In the genomic region with DNA sequence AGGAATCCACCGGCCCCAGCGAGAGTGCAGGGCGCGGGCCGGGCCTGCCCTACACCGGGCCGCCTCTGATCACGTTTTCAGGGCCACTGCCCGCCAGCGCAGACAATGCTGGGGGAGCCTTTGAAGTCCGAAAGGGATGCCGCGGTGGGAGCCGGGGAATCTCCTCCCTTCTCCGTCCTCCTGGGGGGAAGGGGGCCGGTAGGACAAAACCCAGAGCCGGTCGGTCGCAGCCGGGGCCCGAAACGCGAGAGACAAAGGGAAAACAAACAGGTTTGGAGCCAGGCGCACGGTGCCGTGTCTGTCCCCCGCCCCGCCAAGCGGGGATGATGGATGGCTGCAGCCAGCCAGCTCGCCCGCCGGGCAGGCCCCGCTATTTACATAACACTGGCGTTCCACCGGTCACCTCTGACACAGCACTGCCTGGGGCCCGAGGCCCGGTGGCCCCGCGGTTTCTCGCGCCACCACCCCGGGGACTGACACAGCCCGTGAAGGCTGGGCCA, we compare ENCODE assay signal across 1 cellular context.
A peak's percentile ranks its signal among the peaks of the same experiment; 100 is the strongest.
TF ChIP-seq lines count a peak whose summit lies in the region.

No MANE protein-coding gene starts in this region.

TF ChIP-seq in HepG2, 621 proteins besides CTCF, POLR2A, EP300 and RAD21 (continued from another document and continues in another):
- TF ChIP-seq, protein P1, sequence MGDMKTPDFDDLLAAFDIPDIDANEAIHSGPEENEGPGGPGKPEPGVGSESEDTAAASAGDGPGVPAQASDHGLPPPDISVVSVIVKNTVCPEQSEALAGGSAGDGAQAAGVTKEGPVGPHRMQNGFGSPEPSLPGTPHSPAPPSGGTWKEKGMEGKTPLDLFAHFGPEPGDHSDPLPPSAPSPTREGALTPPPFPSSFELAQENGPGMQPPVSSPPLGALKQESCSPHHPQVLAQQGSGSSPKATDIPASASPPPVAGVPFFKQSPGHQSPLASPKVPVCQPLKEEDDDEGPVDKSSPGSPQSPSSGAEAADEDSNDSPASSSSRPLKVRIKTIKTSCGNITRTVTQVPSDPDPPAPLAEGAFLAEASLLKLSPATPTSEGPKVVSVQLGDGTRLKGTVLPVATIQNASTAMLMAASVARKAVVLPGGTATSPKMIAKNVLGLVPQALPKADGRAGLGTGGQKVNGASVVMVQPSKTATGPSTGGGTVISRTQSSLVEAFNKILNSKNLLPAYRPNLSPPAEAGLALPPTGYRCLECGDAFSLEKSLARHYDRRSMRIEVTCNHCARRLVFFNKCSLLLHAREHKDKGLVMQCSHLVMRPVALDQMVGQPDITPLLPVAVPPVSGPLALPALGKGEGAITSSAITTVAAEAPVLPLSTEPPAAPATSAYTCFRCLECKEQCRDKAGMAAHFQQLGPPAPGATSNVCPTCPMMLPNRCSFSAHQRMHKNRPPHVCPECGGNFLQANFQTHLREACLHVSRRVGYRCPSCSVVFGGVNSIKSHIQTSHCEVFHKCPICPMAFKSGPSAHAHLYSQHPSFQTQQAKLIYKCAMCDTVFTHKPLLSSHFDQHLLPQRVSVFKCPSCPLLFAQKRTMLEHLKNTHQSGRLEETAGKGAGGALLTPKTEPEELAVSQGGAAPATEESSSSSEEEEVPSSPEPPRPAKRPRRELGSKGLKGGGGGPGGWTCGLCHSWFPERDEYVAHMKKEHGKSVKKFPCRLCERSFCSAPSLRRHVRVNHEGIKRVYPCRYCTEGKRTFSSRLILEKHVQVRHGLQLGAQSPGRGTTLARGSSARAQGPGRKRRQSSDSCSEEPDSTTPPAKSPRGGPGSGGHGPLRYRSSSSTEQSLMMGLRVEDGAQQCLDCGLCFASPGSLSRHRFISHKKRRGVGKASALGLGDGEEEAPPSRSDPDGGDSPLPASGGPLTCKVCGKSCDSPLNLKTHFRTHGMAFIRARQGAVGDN (CRISPR knock-in tag; IDR thresholded peaks at IDR 0.05): peak; percentile 68
- 0 out of 2 replicates have a peak, but pooled peaks have one; percentile 24 for TF ChIP-seq RBFOX2 (IDR thresholded peaks at IDR 0.05; ENCODE audit: low read depth, low read length)
- TF ChIP-seq ARNT2 (CRISPR knock-in tag; IDR thresholded peaks at IDR 0.05; ENCODE audit: low read depth): peak; percentile 33; the same call in 1 of the 2 replicates
- TF ChIP-seq HMGA1 (CRISPR knock-in tag; conservative IDR thresholded peaks at IDR 0.05): no peak
- peak; percentile 58; the same call in 1 of the 2 replicates for TF ChIP-seq KDM5B (CRISPR knock-in tag; IDR thresholded peaks at IDR 0.05; ENCODE audit: borderline replicate concordance)
- TF ChIP-seq PAX8 (CRISPR knock-in tag; IDR thresholded peaks at IDR 0.05; ENCODE audit: borderline replicate concordance): no peak
- peak; percentile 44 for TF ChIP-seq TEAD3 (CRISPR knock-in tag; optimal IDR thresholded peaks at IDR 0.05; ENCODE audit: borderline replicate concordance)
- TF ChIP-seq CENPX (CRISPR knock-in tag; IDR thresholded peaks at IDR 0.05): no peak
- no peak for TF ChIP-seq ZKSCAN8 (CRISPR knock-in tag; IDR thresholded peaks at IDR 0.05; ENCODE audit: borderline replicate concordance)
- TF ChIP-seq SP5 (CRISPR knock-in tag; IDR thresholded peaks at IDR 0.05; ENCODE audit: borderline replicate concordance, low read depth): no peak
- TF ChIP-seq SOX13 (IDR thresholded peaks at IDR 0.05): no peak
- TF ChIP-seq SOX13 (CRISPR knock-in tag; conservative IDR thresholded peaks at IDR 0.05 in 1 of 2, IDR thresholded peaks at IDR 0.05 in 1 of 2): peak in 1 of 2 experiments; percentile 74; a peak in 2 of 4 replicates
- TF ChIP-seq HNRNPL (IDR thresholded peaks at IDR 0.05; ENCODE audit: low read depth, low read length): peak; percentile 49; the same call in 1 of the 2 replicates
- TF ChIP-seq ZNF614 (CRISPR knock-in tag; IDR thresholded peaks at IDR 0.05; ENCODE audit: borderline replicate concordance): 0 out of 2 replicates have a peak, but pooled peaks have one; percentile 26
- TF ChIP-seq MEIS2 (CRISPR knock-in tag; IDR thresholded peaks at IDR 0.05): peak; percentile 82; the same call in 1 of the 2 replicates
- TF ChIP-seq, protein P2, sequence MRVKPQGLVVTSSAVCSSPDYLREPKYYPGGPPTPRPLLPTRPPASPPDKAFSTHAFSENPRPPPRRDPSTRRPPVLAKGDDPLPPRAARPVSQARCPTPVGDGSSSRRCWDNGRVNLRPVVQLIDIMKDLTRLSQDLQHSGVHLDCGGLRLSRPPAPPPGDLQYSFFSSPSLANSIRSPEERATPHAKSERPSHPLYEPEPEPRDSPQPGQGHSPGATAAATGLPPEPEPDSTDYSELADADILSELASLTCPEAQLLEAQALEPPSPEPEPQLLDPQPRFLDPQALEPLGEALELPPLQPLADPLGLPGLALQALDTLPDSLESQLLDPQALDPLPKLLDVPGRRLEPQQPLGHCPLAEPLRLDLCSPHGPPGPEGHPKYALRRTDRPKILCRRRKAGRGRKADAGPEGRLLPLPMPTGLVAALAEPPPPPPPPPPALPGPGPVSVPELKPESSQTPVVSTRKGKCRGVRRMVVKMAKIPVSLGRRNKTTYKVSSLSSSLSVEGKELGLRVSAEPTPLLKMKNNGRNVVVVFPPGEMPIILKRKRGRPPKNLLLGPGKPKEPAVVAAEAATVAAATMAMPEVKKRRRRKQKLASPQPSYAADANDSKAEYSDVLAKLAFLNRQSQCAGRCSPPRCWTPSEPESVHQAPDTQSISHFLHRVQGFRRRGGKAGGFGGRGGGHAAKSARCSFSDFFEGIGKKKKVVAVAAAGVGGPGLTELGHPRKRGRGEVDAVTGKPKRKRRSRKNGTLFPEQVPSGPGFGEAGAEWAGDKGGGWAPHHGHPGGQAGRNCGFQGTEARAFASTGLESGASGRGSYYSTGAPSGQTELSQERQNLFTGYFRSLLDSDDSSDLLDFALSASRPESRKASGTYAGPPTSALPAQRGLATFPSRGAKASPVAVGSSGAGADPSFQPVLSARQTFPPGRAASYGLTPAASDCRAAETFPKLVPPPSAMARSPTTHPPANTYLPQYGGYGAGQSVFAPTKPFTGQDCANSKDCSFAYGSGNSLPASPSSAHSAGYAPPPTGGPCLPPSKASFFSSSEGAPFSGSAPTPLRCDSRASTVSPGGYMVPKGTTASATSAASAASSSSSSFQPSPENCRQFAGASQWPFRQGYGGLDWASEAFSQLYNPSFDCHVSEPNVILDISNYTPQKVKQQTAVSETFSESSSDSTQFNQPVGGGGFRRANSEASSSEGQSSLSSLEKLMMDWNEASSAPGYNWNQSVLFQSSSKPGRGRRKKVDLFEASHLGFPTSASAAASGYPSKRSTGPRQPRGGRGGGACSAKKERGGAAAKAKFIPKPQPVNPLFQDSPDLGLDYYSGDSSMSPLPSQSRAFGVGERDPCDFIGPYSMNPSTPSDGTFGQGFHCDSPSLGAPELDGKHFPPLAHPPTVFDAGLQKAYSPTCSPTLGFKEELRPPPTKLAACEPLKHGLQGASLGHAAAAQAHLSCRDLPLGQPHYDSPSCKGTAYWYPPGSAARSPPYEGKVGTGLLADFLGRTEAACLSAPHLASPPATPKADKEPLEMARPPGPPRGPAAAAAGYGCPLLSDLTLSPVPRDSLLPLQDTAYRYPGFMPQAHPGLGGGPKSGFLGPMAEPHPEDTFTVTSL (CRISPR knock-in tag; IDR thresholded peaks at IDR 0.05; ENCODE audit: borderline replicate concordance): no peak
- no peak for TF ChIP-seq CHD2 (IDR thresholded peaks at IDR 0.05; ENCODE audit: low read depth, low read length)
- TF ChIP-seq, protein P3, sequence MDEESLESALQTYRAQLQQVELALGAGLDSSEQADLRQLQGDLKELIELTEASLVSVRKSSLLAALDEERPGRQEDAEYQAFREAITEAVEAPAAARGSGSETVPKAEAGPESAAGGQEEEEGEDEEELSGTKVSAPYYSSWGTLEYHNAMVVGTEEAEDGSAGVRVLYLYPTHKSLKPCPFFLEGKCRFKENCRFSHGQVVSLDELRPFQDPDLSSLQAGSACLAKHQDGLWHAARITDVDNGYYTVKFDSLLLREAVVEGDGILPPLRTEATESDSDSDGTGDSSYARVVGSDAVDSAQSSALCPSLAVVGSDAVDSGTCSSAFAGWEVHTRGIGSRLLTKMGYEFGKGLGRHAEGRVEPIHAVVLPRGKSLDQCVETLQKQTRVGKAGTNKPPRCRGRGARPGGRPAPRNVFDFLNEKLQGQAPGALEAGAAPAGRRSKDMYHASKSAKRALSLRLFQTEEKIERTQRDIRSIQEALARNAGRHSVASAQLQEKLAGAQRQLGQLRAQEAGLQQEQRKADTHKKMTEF (CRISPR knock-in tag; IDR thresholded peaks at IDR 0.05): peak; percentile 77
- TF ChIP-seq KDM2A (CRISPR knock-in tag; IDR thresholded peaks at IDR 0.05; ENCODE audit: borderline replicate concordance, low read depth): peak; percentile 53; the same call in 1 of the 2 replicates
- TF ChIP-seq, protein P4, sequence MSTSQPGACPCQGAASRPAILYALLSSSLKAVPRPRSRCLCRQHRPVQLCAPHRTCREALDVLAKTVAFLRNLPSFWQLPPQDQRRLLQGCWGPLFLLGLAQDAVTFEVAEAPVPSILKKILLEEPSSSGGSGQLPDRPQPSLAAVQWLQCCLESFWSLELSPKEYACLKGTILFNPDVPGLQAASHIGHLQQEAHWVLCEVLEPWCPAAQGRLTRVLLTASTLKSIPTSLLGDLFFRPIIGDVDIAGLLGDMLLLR (CRISPR knock-in tag; IDR thresholded peaks at IDR 0.05): 0 out of 2 replicates have a peak, but pooled peaks have one; percentile 21
- 0 out of 2 replicates have a peak, but pooled peaks have one; percentile 8 for TF ChIP-seq KLF13 (CRISPR knock-in tag; IDR thresholded peaks at IDR 0.05)
- no peak for TF ChIP-seq ZNF33B (CRISPR knock-in tag; IDR thresholded peaks at IDR 0.05)
- TF ChIP-seq RXRA (CRISPR knock-in tag; IDR thresholded peaks at IDR 0.05): 0 out of 2 replicates have a peak, but pooled peaks have one; percentile 56
- TF ChIP-seq ZSCAN31 (CRISPR knock-in tag; IDR thresholded peaks at IDR 0.05; ENCODE audit: low read depth): peak; percentile 41; the same call in 1 of the 2 replicates
- TF ChIP-seq, protein P5, sequence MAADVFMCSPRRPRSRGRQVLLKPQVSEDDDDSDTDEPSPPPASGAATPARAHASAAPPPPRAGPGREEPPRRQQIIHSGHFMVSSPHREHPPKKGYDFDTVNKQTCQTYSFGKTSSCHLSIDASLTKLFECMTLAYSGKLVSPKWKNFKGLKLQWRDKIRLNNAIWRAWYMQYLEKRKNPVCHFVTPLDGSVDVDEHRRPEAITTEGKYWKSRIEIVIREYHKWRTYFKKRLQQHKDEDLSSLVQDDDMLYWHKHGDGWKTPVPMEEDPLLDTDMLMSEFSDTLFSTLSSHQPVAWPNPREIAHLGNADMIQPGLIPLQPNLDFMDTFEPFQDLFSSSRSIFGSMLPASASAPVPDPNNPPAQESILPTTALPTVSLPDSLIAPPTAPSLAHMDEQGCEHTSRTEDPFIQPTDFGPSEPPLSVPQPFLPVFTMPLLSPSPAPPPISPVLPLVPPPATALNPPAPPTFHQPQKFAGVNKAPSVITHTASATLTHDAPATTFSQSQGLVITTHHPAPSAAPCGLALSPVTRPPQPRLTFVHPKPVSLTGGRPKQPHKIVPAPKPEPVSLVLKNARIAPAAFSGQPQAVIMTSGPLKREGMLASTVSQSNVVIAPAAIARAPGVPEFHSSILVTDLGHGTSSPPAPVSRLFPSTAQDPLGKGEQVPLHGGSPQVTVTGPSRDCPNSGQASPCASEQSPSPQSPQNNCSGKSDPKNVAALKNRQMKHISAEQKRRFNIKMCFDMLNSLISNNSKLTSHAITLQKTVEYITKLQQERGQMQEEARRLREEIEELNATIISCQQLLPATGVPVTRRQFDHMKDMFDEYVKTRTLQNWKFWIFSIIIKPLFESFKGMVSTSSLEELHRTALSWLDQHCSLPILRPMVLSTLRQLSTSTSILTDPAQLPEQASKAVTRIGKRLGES (CRISPR knock-in tag; IDR thresholded peaks at IDR 0.05; ENCODE audit: borderline replicate concordance): no peak
- no peak for TF ChIP-seq KAT7 (CRISPR knock-in tag; IDR thresholded peaks at IDR 0.05; ENCODE audit: borderline replicate concordance)
- TF ChIP-seq, protein P6, sequence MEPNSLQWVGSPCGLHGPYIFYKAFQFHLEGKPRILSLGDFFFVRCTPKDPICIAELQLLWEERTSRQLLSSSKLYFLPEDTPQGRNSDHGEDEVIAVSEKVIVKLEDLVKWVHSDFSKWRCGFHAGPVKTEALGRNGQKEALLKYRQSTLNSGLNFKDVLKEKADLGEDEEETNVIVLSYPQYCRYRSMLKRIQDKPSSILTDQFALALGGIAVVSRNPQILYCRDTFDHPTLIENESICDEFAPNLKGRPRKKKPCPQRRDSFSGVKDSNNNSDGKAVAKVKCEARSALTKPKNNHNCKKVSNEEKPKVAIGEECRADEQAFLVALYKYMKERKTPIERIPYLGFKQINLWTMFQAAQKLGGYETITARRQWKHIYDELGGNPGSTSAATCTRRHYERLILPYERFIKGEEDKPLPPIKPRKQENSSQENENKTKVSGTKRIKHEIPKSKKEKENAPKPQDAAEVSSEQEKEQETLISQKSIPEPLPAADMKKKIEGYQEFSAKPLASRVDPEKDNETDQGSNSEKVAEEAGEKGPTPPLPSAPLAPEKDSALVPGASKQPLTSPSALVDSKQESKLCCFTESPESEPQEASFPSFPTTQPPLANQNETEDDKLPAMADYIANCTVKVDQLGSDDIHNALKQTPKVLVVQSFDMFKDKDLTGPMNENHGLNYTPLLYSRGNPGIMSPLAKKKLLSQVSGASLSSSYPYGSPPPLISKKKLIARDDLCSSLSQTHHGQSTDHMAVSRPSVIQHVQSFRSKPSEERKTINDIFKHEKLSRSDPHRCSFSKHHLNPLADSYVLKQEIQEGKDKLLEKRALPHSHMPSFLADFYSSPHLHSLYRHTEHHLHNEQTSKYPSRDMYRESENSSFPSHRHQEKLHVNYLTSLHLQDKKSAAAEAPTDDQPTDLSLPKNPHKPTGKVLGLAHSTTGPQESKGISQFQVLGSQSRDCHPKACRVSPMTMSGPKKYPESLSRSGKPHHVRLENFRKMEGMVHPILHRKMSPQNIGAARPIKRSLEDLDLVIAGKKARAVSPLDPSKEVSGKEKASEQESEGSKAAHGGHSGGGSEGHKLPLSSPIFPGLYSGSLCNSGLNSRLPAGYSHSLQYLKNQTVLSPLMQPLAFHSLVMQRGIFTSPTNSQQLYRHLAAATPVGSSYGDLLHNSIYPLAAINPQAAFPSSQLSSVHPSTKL (CRISPR knock-in tag; IDR thresholded peaks at IDR 0.05): peak; percentile 29; the same call in 1 of the 2 replicates
- peak; percentile 14 for TF ChIP-seq SKI (IDR thresholded peaks at IDR 0.05; ENCODE audit: partially characterized antibody)
- 0 out of 2 replicates have a peak, but pooled peaks have one; percentile 65 for TF ChIP-seq MAF1 (CRISPR knock-in tag; IDR thresholded peaks at IDR 0.05; ENCODE audit: borderline replicate concordance)
- TF ChIP-seq KDM4B (CRISPR knock-in tag; IDR thresholded peaks at IDR 0.05): no peak
- TF ChIP-seq ZNF777 (CRISPR knock-in tag; IDR thresholded peaks at IDR 0.05): peak; percentile 47; the same call in 1 of the 2 replicates
- TF ChIP-seq ZNF451 (CRISPR knock-in tag; IDR thresholded peaks at IDR 0.05): no peak
- peak; percentile 56; the same call in 1 of the 2 replicates for TF ChIP-seq BCL6 (CRISPR knock-in tag; IDR thresholded peaks at IDR 0.05)
